ENCODE assay signal across 1 cellular context in genomic region chr12:57872362-57872761, GRCh38.
A peak's percentile ranks its signal among the peaks of the same experiment; 100 is the strongest.
TF ChIP-seq lines count a peak whose summit lies in the region.

No MANE protein-coding gene starts in this region.

TF ChIP-seq in SK-N-SH, 30 proteins besides CTCF, POLR2A, EP300 and RAD21:
- TF ChIP-seq USF1 (IDR thresholded peaks at IDR 0.05; ENCODE audit: borderline replicate concordance, low read depth) (peak; percentile 59; the same call in 1 of the 2 replicates), POLR2AphosphoS5 (IDR thresholded peaks at IDR 0.05; ENCODE audit: low read depth, low read length) (no peak), FOXJ3 (CRISPR knock-in tag; IDR thresholded peaks at IDR 0.05) (no peak), USF2 (IDR thresholded peaks at IDR 0.05; ENCODE audit: borderline replicate concordance, low read depth, low read length) (no peak)
